In genomic region chr9:137943655-137944054, GRCh38 we compare ENCODE assay signal across 36 cellular contexts.
"Had no signal": no experiment of that assay in that cellular context is flagged by ENCODE, and none has a peak within 500 bp of the region (broad histone marks: within the 10 kb centered on the region; RNA-seq: fewer than 3 reads in every experiment).

No MANE protein-coding gene starts in this region.

- H3K4me3 ChIP-seq: adrenal gland, body of pancreas, coronary artery, esophagus muscularis mucosa, gastrocnemius medialis, heart left ventricle had no signal

- ATAC-seq: activated CD4-positive, alpha-beta T cell treated with anti-CD3 and anti-CD28 coated beads for 36 hours; activated CD8-positive, alpha-beta memory T cell treated with anti-CD3 and anti-CD28 coated beads, Interleukin-2, amount 10 ng/mL, durations not matched to agents 7 days and 5 days; activated CD8-positive, alpha-beta T cell treated with anti-CD3 and anti-CD28 coated beads, Interleukin-2, amount 10 ng/mL, durations not matched to agents 7 days and 5 days; activated naive CD8-positive, alpha-beta T cell treated with anti-CD3 and anti-CD28 coated beads, Interleukin-2, amount 50 U/mL, for 24 hours; body of pancreas; effector memory CD8-positive, alpha-beta T cell; foreskin keratinocyte; gastrocnemius medialis; heart left ventricle; T-helper 17 cell had no signal

- H3K27ac ChIP-seq: adrenal gland, body of pancreas, coronary artery, esophagus muscularis mucosa, foreskin keratinocyte, gastrocnemius medialis, heart left ventricle had no signal

- H3K27me3 Mint-ChIP-seq: activated CD4-positive, alpha-beta T cell treated with anti-CD3 and anti-CD28 coated beads, Interleukin-2, amount 10 ng/mL, durations not matched to agents 24 days and 14 days; activated naive CD4-positive, alpha-beta T cell treated with anti-CD3 and anti-CD28 coated beads, Interleukin-2, amount 10 ng/mL, durations not matched to agents 7 days and 5 days; T-helper 17 cell had no signal

- H3K4me1 Mint-ChIP-seq: activated CD4-positive, alpha-beta T cell treated with anti-CD3 and anti-CD28 coated beads for 36 hours; activated CD4-positive, alpha-beta T cell treated with anti-CD3 and anti-CD28 coated beads, Interleukin-2, amount 10 ng/mL, durations not matched to agents 24 days and 14 days; activated CD8-positive, alpha-beta memory T cell treated with anti-CD3 and anti-CD28 coated beads, Interleukin-2, amount 10 ng/mL, durations not matched to agents 7 days and 5 days; activated naive CD4-positive, alpha-beta T cell treated with anti-CD3 and anti-CD28 coated beads, Interleukin-2, amount 10 ng/mL, durations not matched to agents 7 days and 5 days; activated naive CD8-positive, alpha-beta T cell treated with anti-CD3 and anti-CD28 coated beads for 36 hours; activated naive CD8-positive, alpha-beta T cell treated with anti-CD3 and anti-CD28 coated beads, Interleukin-2, amount 50 U/mL, for 24 hours; T-helper 17 cell had no signal

- H3K36me3 Mint-ChIP-seq: activated naive CD8-positive, alpha-beta T cell treated with anti-CD3 and anti-CD28 coated beads for 36 hours had no signal

- H3K4me3 Mint-ChIP-seq: activated CD4-positive, alpha-beta memory T cell treated with anti-CD3 and anti-CD28 coated beads for 36 hours; activated CD4-positive, alpha-beta T cell treated with anti-CD3 and anti-CD28 coated beads for 36 hours; activated CD4-positive, alpha-beta T cell treated with anti-CD3 and anti-CD28 coated beads, Interleukin-2, amount 10 ng/mL, durations not matched to agents 24 days and 14 days; activated CD8-positive, alpha-beta memory T cell treated with anti-CD3 and anti-CD28 coated beads, Interleukin-2, amount 10 ng/mL, durations not matched to agents 7 days and 5 days; activated CD8-positive, alpha-beta T cell treated with anti-CD3 and anti-CD28 coated beads, Interleukin-2, amount 10 ng/mL, durations not matched to agents 7 days and 5 days; activated naive CD4-positive, alpha-beta T cell treated with anti-CD3 and anti-CD28 coated beads, Interleukin-2, amount 10 ng/mL, durations not matched to agents 7 days and 5 days; activated naive CD8-positive, alpha-beta T cell treated with anti-CD3 and anti-CD28 coated beads for 36 hours; activated naive CD8-positive, alpha-beta T cell treated with anti-CD3 and anti-CD28 coated beads, Interleukin-2, amount 50 U/mL, for 24 hours; activated T-helper 1 cell treated with anti-CD3 and anti-CD28 coated beads, Interleukin-12 subunit alpha, Interleukin-12 subunit beta, Interleukin-2, Interleukin-4 antibody, amounts not matched to agents 30 ng/mL and 10 ng/mL and 1 ng/mL, durations not matched to agents 14 hours and 24 hours and 36 hours; effector memory CD8-positive, alpha-beta T cell; T-helper 17 cell; T-helper 2 cell treated with Interferon-gamma antibody and Interleukin-4, amounts not matched to agents 5 μg/mL and 100 μg/mL, for 36 hours had no signal

- DNase-seq: activated CD4-positive, alpha-beta memory T cell treated with anti-CD3 and anti-CD28 coated beads for 36 hours; activated CD4-positive, alpha-beta T cell treated with anti-CD3 and anti-CD28 coated beads for 36 hours; activated CD4-positive, alpha-beta T cell treated with anti-CD3 and anti-CD28 coated beads, Interleukin-2, amount 10 ng/mL, durations not matched to agents 24 days and 14 days; activated CD4-positive, CD25-positive, alpha-beta regulatory T cell; activated CD4-positive, CD25-positive, alpha-beta regulatory T cell treated with anti-CD3 and anti-CD28 coated beads, Interleukin-2, amount 50 U/mL, for 72 hours; activated CD8-positive, alpha-beta memory T cell treated with anti-CD3 and anti-CD28 coated beads, Interleukin-2, amount 10 ng/mL, durations not matched to agents 7 days and 5 days; activated CD8-positive, alpha-beta memory T cell treated with anti-CD3 and anti-CD28 coated beads, Interleukin-2, amount 50 U/mL, for 4 hours; activated CD8-positive, alpha-beta T cell treated with anti-CD3 and anti-CD28 coated beads, Interleukin-2, amount 10 ng/mL, durations not matched to agents 7 days and 5 days; activated gamma-delta T cell; activated naive CD4-positive, alpha-beta T cell; activated naive CD4-positive, alpha-beta T cell treated with anti-CD3 and anti-CD28 coated beads, Interleukin-2, amount 10 ng/mL, durations not matched to agents 7 days and 5 days; activated naive CD8-positive, alpha-beta T cell treated with anti-CD3 and anti-CD28 coated beads for 36 hours; activated naive CD8-positive, alpha-beta T cell treated with anti-CD3 and anti-CD28 coated beads, Interleukin-2, amount 50 U/mL, for 24 hours; activated T-cell treated with anti-CD3 and anti-CD28 coated beads, Interleukin-2, amount 50 U/mL, for 1 hour; activated T-cell treated with anti-CD3 and anti-CD28 coated beads, Interleukin-2, amount 50 U/mL, for 48 hours; amygdala; aorta; body of pancreas; caudate nucleus; cerebellar nuclear complex; dermis blood vessel endothelial cell; effector CD4-positive, alpha-beta T cell; effector memory CD8-positive, alpha-beta T cell; erythroblast; foreskin keratinocyte; gastrocnemius medialis; glutamatergic neuron; heart left ventricle; hypothalamus; T-helper 17 cell; T1000 had no signal

- H3K27ac Mint-ChIP-seq: activated CD4-positive, alpha-beta memory T cell treated with anti-CD3 and anti-CD28 coated beads for 36 hours; activated CD4-positive, alpha-beta T cell treated with anti-CD3 and anti-CD28 coated beads for 36 hours; activated CD4-positive, alpha-beta T cell treated with anti-CD3 and anti-CD28 coated beads, Interleukin-2, amount 10 ng/mL, durations not matched to agents 24 days and 14 days; activated CD8-positive, alpha-beta memory T cell treated with anti-CD3 and anti-CD28 coated beads, Interleukin-2, amount 10 ng/mL, durations not matched to agents 7 days and 5 days; activated CD8-positive, alpha-beta T cell treated with anti-CD3 and anti-CD28 coated beads, Interleukin-2, amount 10 ng/mL, durations not matched to agents 7 days and 5 days; activated naive CD4-positive, alpha-beta T cell treated with anti-CD3 and anti-CD28 coated beads, Interleukin-2, amount 10 ng/mL, durations not matched to agents 7 days and 5 days; activated naive CD8-positive, alpha-beta T cell treated with anti-CD3 and anti-CD28 coated beads for 36 hours; activated naive CD8-positive, alpha-beta T cell treated with anti-CD3 and anti-CD28 coated beads, Interleukin-2, amount 50 U/mL, for 24 hours; activated T-helper 1 cell treated with anti-CD3 and anti-CD28 coated beads, Interleukin-12 subunit alpha, Interleukin-12 subunit beta, Interleukin-2, Interleukin-4 antibody, amounts not matched to agents 30 ng/mL and 10 ng/mL and 1 ng/mL, durations not matched to agents 14 hours and 24 hours and 36 hours; effector memory CD8-positive, alpha-beta T cell; T-helper 17 cell; T-helper 2 cell treated with Interferon-gamma antibody and Interleukin-4, amounts not matched to agents 5 μg/mL and 100 μg/mL, for 36 hours had no signal

- H3K9me3 ChIP-seq: gastrocnemius medialis had no signal

- H3K27me3 ChIP-seq: adrenal gland, body of pancreas, esophagus muscularis mucosa, foreskin keratinocyte, gastrocnemius medialis, heart left ventricle had no signal

- H3K36me3 ChIP-seq: adrenal gland, esophagus muscularis mucosa, gastrocnemius medialis, heart left ventricle had no signal

- H3K4me1 ChIP-seq: adrenal gland, body of pancreas, esophagus muscularis mucosa, foreskin keratinocyte, gastrocnemius medialis, heart left ventricle had no signal
